In genomic region chr18:23532848-23533247, GRCh38 we compare ENCODE assay signal across 17 cellular contexts. TPM values are rescaled to one million over a fixed set of nuclear protein-coding genes. Genes with fewer than 3 reads are reported as not detected.
DNase-seq lines count a peak whose midpoint lies in the region; ATAC-seq lines count a peak whose summit lies in the region.
"Had no signal": no experiment of that assay in that cellular context is flagged by ENCODE, and none has a peak within 500 bp of the region (broad histone marks: within the 10 kb centered on the region; RNA-seq: fewer than 3 reads in every experiment).

No MANE protein-coding gene starts in this region.

- H3K27ac Mint-ChIP-seq in activated T-cell treated with anti-CD3 and anti-CD28 coated beads, Interleukin-2, amount 50 U/mL, for 24 hours, result peak overlapping the region; percentile 56
- no peak overlapping the region for H3K27ac Mint-ChIP-seq in activated T-cell treated with anti-CD3 and anti-CD28 coated beads, Interleukin-2, amount 50 U/mL, for 72 hours
- H3K27ac Mint-ChIP-seq in immature natural killer cell, result peak overlapping the region in 4 of 6 donors; percentile 41 to 69 (median 56)
- H3K27ac Mint-ChIP-seq in stimulated activated naive B cell treated with anti-CD40 and anti-IgM and Interleukin-4, amounts not matched to agents 10 μg/mL and 1 μg/mL and 100 μg/mL, for 72 hours, result peak overlapping the region; percentile 84
- H3K27ac Mint-ChIP-seq: activated CD4-positive, alpha-beta memory T cell treated with anti-CD3 and anti-CD28 coated beads, Interleukin-2, amount 10 ng/mL, durations not matched to agents 7 days and 5 days; stimulated activated naive CD8-positive, alpha-beta T cell treated with anti-CD3 and anti-CD28 coated beads, Interleukin-15, Interleukin-2, amounts not matched to agents 100 ng/mL and 50 ng/mL, for 24 hours had no signal

- H3K36me3 Mint-ChIP-seq in activated T-cell treated with anti-CD3 and anti-CD28 coated beads, Interleukin-2, amount 50 U/mL, for 24 hours (ENCODE audit: low read depth), result peaks cover 98% of the 10 kb centered on the region
- H3K36me3 Mint-ChIP-seq in activated T-cell treated with anti-CD3 and anti-CD28 coated beads, Interleukin-2, amount 50 U/mL, for 72 hours (ENCODE audit: insufficient read depth in 2 of 2), result peaks cover 13 to 27% of the 10 kb centered on the region in 2 donors
- peaks cover 0 to 75% (median 58%) of the 10 kb centered on the region in 3 donors for H3K36me3 Mint-ChIP-seq in immature natural killer cell
- H3K36me3 Mint-ChIP-seq in stimulated activated naive B cell treated with anti-CD40 and anti-IgM and Interleukin-4, amounts not matched to agents 10 μg/mL and 1 μg/mL and 100 μg/mL, for 72 hours, result peaks cover 50 to 69% of the 10 kb centered on the region in 2 donors

- peaks cover 13% of the 10 kb centered on the region for H3K4me1 Mint-ChIP-seq in activated T-cell treated with anti-CD3 and anti-CD28 coated beads, Interleukin-2, amount 50 U/mL, for 24 hours (ENCODE audit: low read depth)
- peaks cover 12% of the 10 kb centered on the region for H3K4me1 Mint-ChIP-seq in activated T-cell treated with anti-CD3 and anti-CD28 coated beads, Interleukin-2, amount 50 U/mL, for 72 hours (ENCODE audit: low read depth)
- no peaks in the 10 kb centered on the region for H3K4me1 Mint-ChIP-seq in immature natural killer cell
- H3K4me1 Mint-ChIP-seq in stimulated activated naive B cell treated with anti-CD40 and anti-IgM and Interleukin-4, amounts not matched to agents 10 μg/mL and 1 μg/mL and 100 μg/mL, for 72 hours, result peaks cover 8 to 17% of the 10 kb centered on the region in 2 donors

- H3K4me3 Mint-ChIP-seq in activated T-cell treated with anti-CD3 and anti-CD28 coated beads, Interleukin-2, amount 50 U/mL, for 24 hours, result no peak overlapping the region
- no peak overlapping the region for H3K4me3 Mint-ChIP-seq in activated T-cell treated with anti-CD3 and anti-CD28 coated beads, Interleukin-2, amount 50 U/mL, for 72 hours
- no peak overlapping the region for H3K4me3 Mint-ChIP-seq in immature natural killer cell
- no peak overlapping the region for H3K4me3 Mint-ChIP-seq in stimulated activated naive B cell treated with anti-CD40 and anti-IgM and Interleukin-4, amounts not matched to agents 10 μg/mL and 1 μg/mL and 100 μg/mL, for 72 hours
- H3K4me3 Mint-ChIP-seq: activated CD4-positive, alpha-beta memory T cell treated with anti-CD3 and anti-CD28 coated beads, Interleukin-2, amount 10 ng/mL, durations not matched to agents 7 days and 5 days; activated T-cell treated with anti-CD3 and anti-CD28 coated beads, Interleukin-2, amount 50 U/mL, for 4 hours; stimulated activated naive CD8-positive, alpha-beta T cell treated with anti-CD3 and anti-CD28 coated beads, Interleukin-15, Interleukin-2, amounts not matched to agents 100 ng/mL and 50 ng/mL, for 24 hours had no signal

- no peaks in the 10 kb centered on the region for H3K9me3 Mint-ChIP-seq in activated T-cell treated with anti-CD3 and anti-CD28 coated beads, Interleukin-2, amount 50 U/mL, for 24 hours
- H3K9me3 Mint-ChIP-seq in activated T-cell treated with anti-CD3 and anti-CD28 coated beads, Interleukin-2, amount 50 U/mL, for 72 hours, result no peaks in the 10 kb centered on the region
- no peaks in the 10 kb centered on the region for H3K9me3 Mint-ChIP-seq in immature natural killer cell
- no peaks in the 10 kb centered on the region for H3K9me3 Mint-ChIP-seq in stimulated activated naive B cell treated with anti-CD40 and anti-IgM and Interleukin-4, amounts not matched to agents 10 μg/mL and 1 μg/mL and 100 μg/mL, for 72 hours
- H3K9me3 Mint-ChIP-seq: activated CD4-positive, alpha-beta memory T cell treated with anti-CD3 and anti-CD28 coated beads, Interleukin-2, amount 10 ng/mL, durations not matched to agents 7 days and 5 days; activated T-cell treated with anti-CD3 and anti-CD28 coated beads, Interleukin-2, amount 50 U/mL, for 4 hours; stimulated activated naive CD8-positive, alpha-beta T cell treated with anti-CD3 and anti-CD28 coated beads, Interleukin-15, Interleukin-2, amounts not matched to agents 100 ng/mL and 50 ng/mL, for 24 hours had no signal

- H3K27me3 Mint-ChIP-seq in activated T-cell treated with anti-CD3 and anti-CD28 coated beads, Interleukin-2, amount 50 U/mL, for 24 hours, result no peaks in the 10 kb centered on the region
- H3K27me3 Mint-ChIP-seq in activated T-cell treated with anti-CD3 and anti-CD28 coated beads, Interleukin-2, amount 50 U/mL, for 72 hours (ENCODE audit: low read depth), result no peaks in the 10 kb centered on the region
- H3K27me3 Mint-ChIP-seq in immature natural killer cell (ENCODE audit: low read depth in 3 of 3), result peaks cover 5 to 13% (median 9%) of the 10 kb centered on the region in 3 donors
- H3K27me3 Mint-ChIP-seq in stimulated activated naive B cell treated with anti-CD40 and anti-IgM and Interleukin-4, amounts not matched to agents 10 μg/mL and 1 μg/mL and 100 μg/mL, for 72 hours, result no peaks in the 10 kb centered on the region
- H3K27me3 Mint-ChIP-seq: activated CD4-positive, alpha-beta memory T cell treated with anti-CD3 and anti-CD28 coated beads, Interleukin-2, amount 10 ng/mL, durations not matched to agents 7 days and 5 days; stimulated activated naive CD8-positive, alpha-beta T cell treated with anti-CD3 and anti-CD28 coated beads, Interleukin-15, Interleukin-2, amounts not matched to agents 100 ng/mL and 50 ng/mL, for 24 hours had no signal

- DNase-seq in activated T-cell treated with anti-CD3 and anti-CD28 coated beads, Interleukin-2, amount 50 U/mL, for 24 hours, result no peak
- no peak for DNase-seq in activated T-cell treated with anti-CD3 and anti-CD28 coated beads, Interleukin-2, amount 50 U/mL, for 72 hours
- DNase-seq in cerebellar cortex (ENCODE audit: low spot score) (peak; percentile 11), immature natural killer cell (no peak), left lobe of liver (ENCODE audit: low spot score) (no peak)
- no peak for DNase-seq in stimulated activated naive B cell treated with anti-CD40 and anti-IgM and Interleukin-4, amounts not matched to agents 10 μg/mL and 1 μg/mL and 100 μg/mL, for 72 hours
- no peak for DNase-seq in stimulated activated CD4-positive, alpha-beta T cell treated with anti-CD3 and anti-CD28 coated beads, Interleukin-4, amount 100 ng/mL, for 4 hours
- DNase-seq: activated CD4-positive, alpha-beta memory T cell treated with anti-CD3 and anti-CD28 coated beads, Interleukin-2, amount 10 ng/mL, durations not matched to agents 7 days and 5 days; activated T-cell treated with anti-CD3 and anti-CD28 coated beads, Interleukin-2, amount 50 U/mL, for 4 hours; GF-D8; NCI-H1105 treated with DMSO at 0.1 percent for 48 hours; OCI-M1; SIG-M5; trophoblast cell; WERI-Rb-1 had no signal

- no peak for ATAC-seq in activated T-cell treated with anti-CD3 and anti-CD28 coated beads, Interleukin-2, amount 50 U/mL, for 72 hours (replicated peaks in 1 of 2)
- ATAC-seq in stimulated activated naive B cell treated with anti-CD40 and anti-IgM and Interleukin-4, amounts not matched to agents 10 μg/mL and 1 μg/mL and 100 μg/mL, for 72 hours (replicated peaks), result no peak
- no peak for ATAC-seq in left lobe of liver
- no peak for ATAC-seq in HG03095 (IDR thresholded peaks at IDR 0.05; ENCODE audit: unreplicated experiment)
- ATAC-seq: activated T-cell treated with anti-CD3 and anti-CD28 coated beads, Interleukin-2, amount 50 U/mL, for 4 hours had no signal

RNA-seq across cellular contexts. Expression of gene RMC1, which starts 29.5 kb away (rescaled TPM):
- 10 to 100 TPM; 46.8 to 52.3 TPM for total RNA-seq in activated T-cell treated with anti-CD3 and anti-CD28 coated beads, Interleukin-2, amount 50 U/mL, for 72 hours
- 10 to 100 TPM; 33.4 to 67.1 (median 39.0) TPM for polyA plus RNA-seq in immature natural killer cell
- total RNA-seq in left lobe of liver, result 18.0 TPM

RNA-seq across cellular contexts. Expression of gene NPC1, which starts 53.5 kb away (rescaled TPM):
- total RNA-seq in activated T-cell treated with anti-CD3 and anti-CD28 coated beads, Interleukin-2, amount 50 U/mL, for 72 hours, result 10 to 100 TPM; 29.3 to 32.4 TPM
- 10 to 100 TPM; 25.1 to 83.2 (median 47.2) TPM for polyA plus RNA-seq in immature natural killer cell
- 13.3 TPM for total RNA-seq in left lobe of liver
